ENCODE assay signal across 8 cellular contexts in the genomic region with DNA sequence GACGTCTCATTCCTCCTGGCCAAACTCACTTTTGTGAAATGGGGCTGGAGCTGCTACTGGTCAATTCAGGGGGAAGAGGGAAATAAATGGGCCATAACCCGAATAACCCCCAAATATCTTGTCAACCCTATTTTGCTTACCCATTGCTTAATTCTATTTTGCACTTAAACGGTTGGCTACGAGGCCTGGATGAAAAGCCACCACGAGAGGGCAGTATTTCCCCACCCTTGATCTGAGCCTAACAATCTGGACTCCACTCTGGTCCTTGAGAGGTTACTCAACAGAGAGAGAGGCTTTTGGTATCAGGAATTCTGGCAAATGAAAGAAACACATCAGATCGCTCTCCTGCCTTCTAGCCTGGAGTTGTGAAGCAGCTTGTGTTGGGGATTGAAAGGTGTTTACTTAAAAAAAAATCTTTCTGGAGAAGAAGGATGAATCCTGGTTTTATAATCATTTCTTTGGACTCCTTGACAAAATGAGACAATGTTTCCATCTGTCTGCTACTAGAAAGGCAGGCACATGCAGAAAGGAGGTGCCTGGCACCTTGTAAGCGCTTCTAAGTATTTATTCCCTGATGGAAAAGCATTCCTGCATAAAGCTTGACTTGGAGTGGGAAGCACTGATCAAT. TPM values are rescaled to one million over a fixed set of nuclear protein-coding genes. Genes with fewer than 3 reads are reported as not detected.
DNase-seq lines count a peak whose midpoint lies in the region; ATAC-seq, FAIRE-seq and TF ChIP-seq lines count a peak whose summit lies in the region.

No MANE protein-coding gene starts in this region.

- H3K4me3 ChIP-seq in pancreas: no peak overlapping the region
- no peak overlapping the region for H3K4me3 ChIP-seq in upper lobe of right lung

- H3K4me1 ChIP-seq in pancreas (no peaks in the 10 kb centered on the region), upper lobe of right lung (no peaks in the 10 kb centered on the region)

- peak; percentile 43 for FAIRE-seq in pancreas (lab: Jason Lieb, UNC)

- peak; percentile 4 for DNase-seq in GF-D8 (lab: John Stamatoyannopoulos, UW)
- peak; percentile 62 for DNase-seq in M059J (ENCODE audit: low read depth)
- peak; percentile 57 to 72 for DNase-seq in SHP77 (lab: John Stamatoyannopoulos, UW)
- peak; percentile 84 for DNase-seq in activated effector memory CD4-positive, alpha-beta T cell treated with anti-CD3 and anti-CD28 coated beads, Interleukin-2, amount 50 U/mL, for 16 hours
- DNase-seq in foreskin melanocyte: peak; percentile 49
- DNase-seq in pancreas: peak in 5 of 6 donors; percentile 45 to 80 (median 66)
- peak; percentile 69 for DNase-seq in upper lobe of right lung

- H3K27me3 ChIP-seq in pancreas: no peaks in the 10 kb centered on the region
- H3K27me3 ChIP-seq in upper lobe of right lung: peaks cover 9% of the 10 kb centered on the region

- peak; percentile 74 to 95 (median 93) for ATAC-seq in pancreas
- ATAC-seq in upper lobe of right lung: peak; percentile 93
- no peak for ATAC-seq in HG03139 (IDR thresholded peaks at IDR 0.05; ENCODE audit: unreplicated experiment)

- intact Hi-C loops in pancreas (cut with DNase I) (loop anchor here (10.0 kb wide), 1 partner anchor 632 kb away; no protein-coding TSS in a partner anchor), upper lobe of right lung (cut with DNase I) (loop anchor here (10.0 kb wide), 1 partner anchor 622 kb away; no protein-coding TSS in a partner anchor)

- H3K27ac ChIP-seq in pancreas (no peak overlapping the region), upper lobe of right lung (no peak overlapping the region)

- 19 to 24% methylated on average over 7 of the region's 7 CpGs for WGBS in pancreas, 2 donors

- H3K36me3 ChIP-seq in pancreas (no peaks in the 10 kb centered on the region), upper lobe of right lung (no peaks in the 10 kb centered on the region)

- TF ChIP-seq CTCF in pancreas (IDR thresholded peaks at IDR 0.05) (peak; percentile 80 to 88 (median 83)), upper lobe of right lung (IDR thresholded peaks at IDR 0.05) (peak; percentile 93)

- H3K9me3 ChIP-seq in pancreas (no peaks in the 10 kb centered on the region), upper lobe of right lung (no peaks in the 10 kb centered on the region)

RNA-seq across cellular contexts. Expression of gene FBXO21, which starts 22.4 kb away (rescaled TPM):
- 53.7 and 63.2 TPM in 2 replicates for total RNA-seq in M059J (2014; rRNA removed; shearing (Covaris generic))
- total RNA-seq in pancreas (10 to 100 TPM; 21.6 to 42.4 (median 27.8) TPM), upper lobe of right lung (41.4 TPM)
- polyA plus RNA-seq in pancreas: 10 to 100 TPM in 1 of 2 donors, 1 to 10 TPM in 1; 9.0 to 17.0 TPM

Comparison
In these comparisons a context has a peak if more than half of its experiments do, and no peak if none do; other contexts are left out.
1. DNase-seq: peak in every context shown above with its lines; median percentile 84 in activated effector memory CD4-positive, alpha-beta T cell treated with anti-CD3 and anti-CD28 coated beads, Interleukin-2, amount 50 U/mL, for 16 hours; 69 in upper lobe of right lung; 66 in pancreas; 64 in SHP77; 62 in M059J; 49 in foreskin melanocyte; 4 in GF-D8.